8 cellular contexts compared by ENCODE assay signal in genomic region chr10:55631071-55631654, GRCh38.
DNase-seq lines count a peak whose midpoint lies in the region; ATAC-seq and TF ChIP-seq lines count a peak whose summit lies in the region.

No MANE protein-coding gene starts in this region.

- H4K20me1 ChIP-seq in hepatocyte (ENCODE audit: insufficient read depth, poor library complexity, severe bottlenecking) = no peaks in the 10 kb centered on the region
- H4K20me1 ChIP-seq in Karpas-422 (ENCODE audit: insufficient read depth, low read depth, low read length) = no peaks in the 10 kb centered on the region

- H3K4me3 ChIP-seq in hepatocyte = peak overlapping the region; percentile 87
- peak overlapping the region; percentile 59 for H3K4me3 ChIP-seq in rectal smooth muscle tissue (ENCODE audit: low read length)
- H3K4me3 ChIP-seq in Karpas-422 (ENCODE audit: low read length) = no peak overlapping the region

- H3K79me2 ChIP-seq in hepatocyte (no peaks in the 10 kb centered on the region), Karpas-422 (ENCODE audit: low read length) (no peaks in the 10 kb centered on the region)

- H3K9ac ChIP-seq in rectal smooth muscle tissue (ENCODE audit: low read length) = no peak overlapping the region
- H3K9ac ChIP-seq in Karpas-422 (ENCODE audit: low read length) = no peak overlapping the region

- TF ChIP-seq CTCF in hepatocyte (IDR thresholded peaks at IDR 0.05; ENCODE audit: poor library complexity) = peak; percentile 81

- H2AFZ ChIP-seq in hepatocyte (peak overlapping the region; percentile 94), Karpas-422 (ENCODE audit: low read length) (no peak overlapping the region)

- DNase-seq in NCI-H446 (lab: John Stamatoyannopoulos, UW) (peak; percentile 6 to 68), NCI-H446 treated with DMSO at 0.1 percent for 48 hours (lab: John Stamatoyannopoulos, UW) (no peak), NCI-H1930 (lab: John Stamatoyannopoulos, UW) (peak; percentile 38 to 46), amniotic epithelial cell (ENCODE audit: low read depth) (peak; percentile 11), hepatocyte (ENCODE audit: low spot score) (peak; percentile 90), Karpas-422 (no peak)

- H3K9me2 ChIP-seq in hepatocyte (replicated peaks; ENCODE audit: insufficient read depth) (no peaks in the 10 kb centered on the region), Karpas-422 (replicated peaks; ENCODE audit: insufficient read depth, low read length) (no peaks in the 10 kb centered on the region)

- ATAC-seq in HG02678 (IDR thresholded peaks at IDR 0.05; ENCODE audit: unreplicated experiment) = peak; percentile 91

- H3K9me3 ChIP-seq in hepatocyte (ENCODE audit: low read depth) (no peaks in the 10 kb centered on the region), Karpas-422 (ENCODE audit: low read length) (peaks cover 17% of the 10 kb centered on the region)

- no peaks in the 10 kb centered on the region for H3K36me3 ChIP-seq in hepatocyte (replicated peaks; ENCODE audit: insufficient read depth, low read depth)
- H3K36me3 ChIP-seq in rectal smooth muscle tissue (ENCODE audit: control insufficient read depth, insufficient read depth, low read length) = no peaks in the 10 kb centered on the region
- H3K36me3 ChIP-seq in Karpas-422 (ENCODE audit: insufficient read depth, low read length) = no peaks in the 10 kb centered on the region

- H3K27me3 ChIP-seq in hepatocyte (peaks cover 22% of the 10 kb centered on the region), rectal smooth muscle tissue (ENCODE audit: control insufficient read depth, insufficient read depth, low read length) (peaks cover 3% of the 10 kb centered on the region), Karpas-422 (ENCODE audit: low read length) (no peaks in the 10 kb centered on the region)

- WGBS in hepatocyte (ENCODE audit: low lambda C conversion rate, missing lambda C conversion rate) = 2% methylated on average over 44 of the region's 49 CpGs

- H3K27ac ChIP-seq in hepatocyte (no peak overlapping the region), rectal smooth muscle tissue (ENCODE audit: low read depth, low read length) (no peak overlapping the region), Karpas-422 (ENCODE audit: low read length) (no peak overlapping the region)

- H3K4me2 ChIP-seq in hepatocyte (peak overlapping the region; percentile 98), Karpas-422 (ENCODE audit: low read depth, low read length, poor library complexity, severe bottlenecking) (no peak overlapping the region)

- H3K4me1 ChIP-seq in hepatocyte (ENCODE audit: insufficient read depth) (no peaks in the 10 kb centered on the region), rectal smooth muscle tissue (ENCODE audit: control insufficient read depth, insufficient read depth, low read length) (no peaks in the 10 kb centered on the region), Karpas-422 (ENCODE audit: low read length) (no peaks in the 10 kb centered on the region)

Comparison
In these comparisons a context has a peak if more than half of its experiments do, and no peak if none do; other contexts are left out.
1. DNase-seq: peak in NCI-H446 (2 of 2), NCI-H1930 (2 of 2), amniotic epithelial cell (single experiment) and hepatocyte (single experiment); none in NCI-H446 treated with DMSO at 0.1 percent for 48 hours (single experiment) and Karpas-422 (single experiment).